Comparison of ENCODE assay signal across 18 cellular contexts in the genomic region with DNA sequence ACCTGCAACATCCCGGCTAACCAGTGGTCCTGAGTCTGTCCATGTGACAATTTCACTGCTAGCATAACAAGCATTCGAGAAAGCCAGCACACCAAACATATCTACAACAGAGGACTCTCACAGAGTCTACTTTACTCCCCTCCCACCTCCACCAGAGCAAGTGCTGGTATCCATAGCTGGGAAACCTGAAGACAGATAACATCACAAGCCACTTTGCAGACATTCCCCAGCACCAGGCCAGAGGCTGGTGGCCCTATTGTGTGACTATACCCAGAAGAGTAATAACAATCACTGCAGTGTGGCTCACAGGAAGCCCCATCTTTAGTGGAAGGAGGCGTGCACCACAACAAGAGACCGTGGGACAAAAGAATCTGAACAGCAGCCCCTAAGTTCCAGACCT.
"Had no signal": no experiment of that assay in that cellular context is flagged by ENCODE, and none has a peak within 500 bp of the region (broad histone marks: within the 10 kb centered on the region; RNA-seq: fewer than 3 reads in every experiment).

No MANE protein-coding gene starts in this region.

- DNase-seq: dermis blood vessel endothelial cell; dorsolateral prefrontal cortex; effector CD4-positive, alpha-beta T cell; effector memory CD4-positive, alpha-beta T cell; foreskin keratinocyte; heart left ventricle; hypothalamus; immature natural killer cell; left cardiac atrium; left lung; left ventricle myocardium superior; lower lobe of right lung; mucosa of descending colon; naive B cell had no signal

- H2AFZ ChIP-seq: hepatocyte had no signal

- H3K4me1 ChIP-seq: esophagus muscularis mucosa, foreskin keratinocyte, gastroesophageal sphincter, heart left ventricle, left lung, lower lobe of right lung had no signal

- H3K27me3 ChIP-seq: dorsolateral prefrontal cortex, esophagus muscularis mucosa, foreskin keratinocyte, gastroesophageal sphincter, heart left ventricle, hepatocyte, left lung had no signal

- H3K9me3 ChIP-seq: mucosa of descending colon had no signal

- H3K4me3 ChIP-seq: coronary artery, dorsolateral prefrontal cortex, esophagus muscularis mucosa, gastroesophageal sphincter, heart left ventricle, hepatocyte, left lung, lower lobe of right lung, mucosa of descending colon had no signal

- H3K4me2 ChIP-seq: hepatocyte had no signal

- H3K79me2 ChIP-seq: hepatocyte had no signal

- H3K36me3 ChIP-seq: esophagus muscularis mucosa, gastroesophageal sphincter, heart left ventricle, left lung, lower lobe of right lung had no signal

- H3K27ac ChIP-seq: coronary artery, dorsolateral prefrontal cortex, esophagus muscularis mucosa, foreskin keratinocyte, gastroesophageal sphincter, heart left ventricle, hepatocyte, left lung, lower lobe of right lung had no signal
